Comparison of ENCODE assay signal across 19 cellular contexts in the genomic region with DNA sequence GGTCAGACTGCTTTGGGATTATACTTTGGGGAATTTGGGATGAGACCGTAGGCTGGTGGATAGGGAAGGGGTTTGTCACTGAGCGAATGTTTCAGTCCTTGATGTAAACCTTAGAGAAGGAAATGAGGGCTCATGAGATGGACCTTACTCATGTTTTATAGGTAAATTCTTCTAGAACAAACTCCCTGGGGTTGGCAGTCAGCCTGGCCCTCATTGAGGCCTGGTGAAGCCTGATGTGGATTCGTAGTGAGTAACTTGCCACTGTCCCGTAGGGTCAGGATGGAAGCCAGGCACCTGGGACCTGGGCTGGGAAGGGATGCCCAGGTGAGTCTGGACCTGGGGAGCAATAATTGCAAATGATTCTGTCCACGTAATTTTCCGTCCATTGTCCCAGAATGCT.
DNase-seq lines count a peak whose midpoint lies in the region; ATAC-seq and TF ChIP-seq lines count a peak whose summit lies in the region.
"Had no signal": no experiment of that assay in that cellular context is flagged by ENCODE, and none has a peak within 500 bp of the region (broad histone marks: within the 10 kb centered on the region; RNA-seq: fewer than 3 reads in every experiment).

No MANE protein-coding gene starts in this region.

- no CpG with 5 or more reads among the region's 6 CpGs for WGBS in neuronal stem cell (ENCODE audit: extremely low coverage in 2 of 2, insufficient read length in 2 of 2, insufficient replicate concordance in 1 of 2), 2 donors

- H2AFZ ChIP-seq in PC-3 (ENCODE audit: low read length) = peak overlapping the region; percentile 44; the same call in 1 of the 2 replicates
- H2AFZ ChIP-seq in neuronal stem cell (ENCODE audit: low read length) = no peak overlapping the region

- H3K14ac ChIP-seq in neuronal stem cell (ENCODE audit: low read length) = no peak overlapping the region

- peaks cover 32 to 40% of the 10 kb centered on the region in 2 donors for H3K4me1 Mint-ChIP-seq in natural killer cell treated with Interleukin-12 subunit alpha and Interleukin-12 subunit beta and Interleukin-15 and Interleukin-18, amount 100 ng/mL, for 72 hours (ENCODE audit: low read depth in 2 of 2)
- H3K4me1 Mint-ChIP-seq in natural killer cell (peaks cover 39 to 51% of the 10 kb centered on the region in 2 donors), T-helper 17 cell (peaks cover 18% of the 10 kb centered on the region)

- no peak overlapping the region for H3K27ac ChIP-seq in PC-3 (ENCODE audit: low read length)
- no peak overlapping the region for H3K27ac ChIP-seq in neuronal stem cell (replicated peaks; ENCODE audit: low read length)
- H3K27ac ChIP-seq: 22Rv1, BLaER1, C4-2B had no signal

- H2BK12ac ChIP-seq in neuronal stem cell (ENCODE audit: low read length) = no peak overlapping the region

- no peaks in the 10 kb centered on the region for H3F3A ChIP-seq in PC-3 (ENCODE audit: low read length, unreplicated experiment)

- H3K4me3 ChIP-seq in PC-3 (ENCODE audit: low read length) (no peak overlapping the region), neuronal stem cell (ENCODE audit: low read length in 2 of 2) (no peak overlapping the region)
- H3K4me3 ChIP-seq: BLaER1 had no signal

- ATAC-seq in natural killer cell treated with Interleukin-12 subunit alpha and Interleukin-12 subunit beta and Interleukin-15 and Interleukin-18, amount 100 ng/mL, for 72 hours = no peak
- ATAC-seq in natural killer cell = no peak
- peak; percentile 76 for ATAC-seq in PC-3
- ATAC-seq in HG03280 (IDR thresholded peaks at IDR 0.05; ENCODE audit: unreplicated experiment) = no peak
- no peak for ATAC-seq in T-helper 17 cell

- POLR2A ChIA-PET in PC-3 (lab: Charles Lee; ENCODE audit: unreplicated experiment) = no interaction called here

- no peak overlapping the region for H3K9ac ChIP-seq in PC-3 (ENCODE audit: low read length)
- no peak overlapping the region for H3K9ac ChIP-seq in neuronal stem cell (ENCODE audit: low read depth, low read length, poor library complexity)
- H3K9ac ChIP-seq: BLaER1 had no signal

- no peaks in the 10 kb centered on the region for H3K9me2 ChIP-seq in PC-3 (replicated peaks; ENCODE audit: low read length)

- H3K27me3 Mint-ChIP-seq in natural killer cell treated with Interleukin-12 subunit alpha and Interleukin-12 subunit beta and Interleukin-15 and Interleukin-18, amount 100 ng/mL, for 72 hours = peaks cover 62 to 98% of the 10 kb centered on the region in 2 donors
- peaks cover 74 to 94% of the 10 kb centered on the region in 2 donors for H3K27me3 Mint-ChIP-seq in natural killer cell (ENCODE audit: low read depth in 2 of 2)
- peaks cover 13% of the 10 kb centered on the region for H3K27me3 Mint-ChIP-seq in T-helper 17 cell
- H3K27me3 Mint-ChIP-seq: B cell; CD4-positive, alpha-beta T cell had no signal

- no peak overlapping the region for H3K4me2 ChIP-seq in PC-3 (ENCODE audit: low read length)
- no peak overlapping the region for H3K4me2 ChIP-seq in neuronal stem cell (ENCODE audit: insufficient read depth, low read length, poor library complexity, severe bottlenecking)

- no peak overlapping the region for H2BK5ac ChIP-seq in neuronal stem cell (ENCODE audit: low read length)

- no peak overlapping the region for H2BK120ac ChIP-seq in neuronal stem cell (ENCODE audit: low read depth, low read length)

- H3K4ac ChIP-seq in neuronal stem cell (ENCODE audit: low read length) = no peak overlapping the region

- H3K18ac ChIP-seq in neuronal stem cell (ENCODE audit: low read length) = peak overlapping the region; percentile 50

- no peak overlapping the region for H3K27ac Mint-ChIP-seq in natural killer cell treated with Interleukin-12 subunit alpha and Interleukin-12 subunit beta and Interleukin-15 and Interleukin-18, amount 100 ng/mL, for 72 hours
- no peak overlapping the region for H3K27ac Mint-ChIP-seq in natural killer cell
- no peak overlapping the region for H3K27ac Mint-ChIP-seq in T-helper 17 cell
- H3K27ac Mint-ChIP-seq: B cell; CD4-positive, alpha-beta T cell had no signal

- intact Hi-C loops in natural killer cell (cut with micrococcal nuclease) = loop anchor here (5.0 kb wide), 1 partner anchor 713 kb away; a partner anchor contains a TSS
- intact Hi-C loops in PC-3 (cut with micrococcal nuclease) = no loop called here

- H3K79me1 ChIP-seq in neuronal stem cell (ENCODE audit: low read depth, low read length) = no peaks in the 10 kb centered on the region

- no peak for TF ChIP-seq CTCF in natural killer cell (IDR thresholded peaks at IDR 0.05)
- TF ChIP-seq CTCF in PC-3 (conservative IDR thresholded peaks at IDR 0.05; ENCODE audit: low read depth, low read length) = no peak

- CTCF ChIA-PET in PC-3 (lab: Charles Lee) = no interaction called here

- H3K23ac ChIP-seq in neuronal stem cell (ENCODE audit: low read depth, low read length, poor library complexity) = no peak overlapping the region

- H3K9me3 ChIP-seq in PC-3 (ENCODE audit: low read length) (no peaks in the 10 kb centered on the region), neuronal stem cell (replicated peaks in 1 of 2; ENCODE audit: control insufficient read depth in 2 of 2, insufficient read depth in 1 of 2, low read depth in 1 of 2, low read length in 2 of 2) (peaks cover 0 to 5% of the 10 kb centered on the region in 2 donors), T-helper 17 cell (ENCODE audit: control insufficient read depth, low read length, poor library complexity, severe bottlenecking) (no peaks in the 10 kb centered on the region)

- H2BK15ac ChIP-seq in neuronal stem cell (ENCODE audit: low read length) = no peak overlapping the region

- H3K9me3 Mint-ChIP-seq in natural killer cell treated with Interleukin-12 subunit alpha and Interleukin-12 subunit beta and Interleukin-15 and Interleukin-18, amount 100 ng/mL, for 72 hours = peaks cover 5% of the 10 kb centered on the region
- no peaks in the 10 kb centered on the region for H3K9me3 Mint-ChIP-seq in natural killer cell
- H3K9me3 Mint-ChIP-seq: CD4-positive, alpha-beta T cell had no signal

- no peaks in the 10 kb centered on the region for H4K20me1 ChIP-seq in PC-3 (ENCODE audit: low read length)
- H4K20me1 ChIP-seq: BLaER1 had no signal

- peak overlapping the region; percentile 15 for H3K4me3 Mint-ChIP-seq in natural killer cell treated with Interleukin-12 subunit alpha and Interleukin-12 subunit beta and Interleukin-15 and Interleukin-18, amount 100 ng/mL, for 72 hours
- H3K4me3 Mint-ChIP-seq in natural killer cell (no peak overlapping the region), T-helper 17 cell (no peak overlapping the region)
- H3K4me3 Mint-ChIP-seq: B cell; CD4-positive, alpha-beta T cell had no signal

- H4K91ac ChIP-seq in neuronal stem cell (ENCODE audit: low read depth, low read length, poor library complexity) = no peak overlapping the region

- H3K27me3 ChIP-seq in PC-3 (ENCODE audit: low read length) (no peaks in the 10 kb centered on the region), neuronal stem cell (ENCODE audit: control insufficient read depth in 3 of 3, insufficient read depth in 3 of 3, low read depth in 1 of 3, low read length in 3 of 3) (no peaks in the 10 kb centered on the region)
- H3K27me3 ChIP-seq: BLaER1 had no signal

- H3K36me3 Mint-ChIP-seq in natural killer cell treated with Interleukin-12 subunit alpha and Interleukin-12 subunit beta and Interleukin-15 and Interleukin-18, amount 100 ng/mL, for 72 hours = peaks cover 10% of the 10 kb centered on the region
- H3K36me3 Mint-ChIP-seq in natural killer cell = peaks cover 13% of the 10 kb centered on the region
- H3K36me3 Mint-ChIP-seq in T-helper 17 cell (ENCODE audit: low read depth) = peaks cover 2% of the 10 kb centered on the region

- H3K4me1 ChIP-seq in PC-3 (ENCODE audit: insufficient read depth, low read length) (peaks cover 29% of the 10 kb centered on the region), neuronal stem cell (ENCODE audit: control insufficient read depth in 2 of 2, insufficient read depth in 1 of 2, low read depth in 1 of 2, low read length in 2 of 2) (peaks cover 5 to 12% of the 10 kb centered on the region in 2 donors)

- H2AK5ac ChIP-seq in neuronal stem cell (ENCODE audit: low read depth, low read length) = no peak overlapping the region

- H3K36me3 ChIP-seq in PC-3 (ENCODE audit: low read depth, low read length) = no peaks in the 10 kb centered on the region
- no peaks in the 10 kb centered on the region for H3K36me3 ChIP-seq in neuronal stem cell (replicated peaks in 1 of 2; ENCODE audit: control insufficient read depth in 2 of 2, insufficient read depth in 2 of 2, low read length in 2 of 2)
- H3K36me3 ChIP-seq: BLaER1 had no signal

- BruUV-seq in PC-3 (replicated peaks; lab: Mats Ljungman, UMichigan) = no TSS peak

- DNase-seq in natural killer cell treated with Interleukin-12 subunit alpha and Interleukin-12 subunit beta and Interleukin-15 and Interleukin-18, amount 100 ng/mL, for 72 hours (ENCODE audit: low spot score) = no peak
- DNase-seq in natural killer cell (no peak), PC-3 (peak; percentile 66), neuronal stem cell (ENCODE audit: low spot score) (no peak), T-helper 17 cell (no peak)
- DNase-seq: CD4-positive, alpha-beta T cell; CD8-positive, alpha-beta memory T cell; DMS 273 treated with DMSO at 0.1 percent for 48 hours; DMS79; EL; GDM1; GOT3; H7; HCEC 1CT had no signal

- H4K8ac ChIP-seq in neuronal stem cell (ENCODE audit: low read depth, low read length) = no peak overlapping the region

- no peaks in the 10 kb centered on the region for H3K79me2 ChIP-seq in PC-3 (ENCODE audit: low read length)
